ENCODE assay signal across 8 cellular contexts in genomic region chr7:116930156-116930913, GRCh38. TPM values are rescaled to one million over a fixed set of nuclear protein-coding genes. Genes with fewer than 3 reads are reported as not detected.
DNase-seq lines count a peak whose midpoint lies in the region; ATAC-seq, FAIRE-seq and TF ChIP-seq lines count a peak whose summit lies in the region.

No MANE protein-coding gene starts in this region.

- no peak for FAIRE-seq in kidney (lab: Jason Lieb, UNC)

- H3K4me1 ChIP-seq in kidney (ENCODE audit: control insufficient read depth in 1 of 2, insufficient read depth in 1 of 2, low read depth in 1 of 2, low read length in 2 of 2), result peaks cover 0 to 4% of the 10 kb centered on the region in 2 donors

- H3K4me3 ChIP-seq in AG04449 (ENCODE audit: low read depth, low read length), result no peak overlapping the region
- H3K4me3 ChIP-seq in WI38 (ENCODE audit: low read depth, low read length), result no peak overlapping the region
- H3K4me3 ChIP-seq in cardiac fibroblast (replicated peaks in 1 of 2; ENCODE audit: low read depth in 2 of 2, low read length in 2 of 2), result no peak overlapping the region
- H3K4me3 ChIP-seq in kidney (ENCODE audit: low read length in 2 of 2), result no peak overlapping the region

- TF ChIP-seq CTCF in AG04449 (IDR thresholded peaks at IDR 0.05; ENCODE audit: insufficient read depth, low read length, missing control alignments) (peak; percentile 79), WI38 (IDR thresholded peaks at IDR 0.05; ENCODE audit: low read depth, low read length) (peak; percentile 70), cardiac fibroblast (IDR thresholded peaks at IDR 0.05; ENCODE audit: low read depth, low read length) (peak; percentile 82), kidney (IDR thresholded peaks at IDR 0.05; ENCODE audit: borderline replicate concordance, extremely low read depth, insufficient read depth) (peak; percentile 94)

- no peaks in the 10 kb centered on the region for H3K9me3 ChIP-seq in kidney (ENCODE audit: control insufficient read depth in 1 of 2, low read length in 2 of 2)

- intact Hi-C loops in kidney (cut with DNase I), result loop anchor here (5.0 kb wide), 1 partner anchor 197 kb away; no protein-coding TSS in a partner anchor

- no peak for DNase-seq in AG04449 (ENCODE audit: low read depth, low spot score)
- DNase-seq in NCI-H2171 (lab: John Stamatoyannopoulos, UW), result peak; percentile 44
- DNase-seq in cardiac fibroblast (ENCODE audit: low read depth in 2 of 2), result peak; percentile 83 to 86
- DNase-seq in kidney, result peak; percentile 89
- DNase-seq in stimulated activated CD4-positive, alpha-beta T cell treated with anti-CD3 and anti-CD28 coated beads, Interleukin-1b, Interleukin-23, amount 100 ng/mL, for 4 hours (ENCODE audit: low read depth in 2 of 2), result peak; percentile 71

- POLR2A ChIA-PET in AG04449 (lab: Yijun Ruan, JAX), result no interaction called here

- ATAC-seq in GM18858 (IDR thresholded peaks at IDR 0.05; ENCODE audit: unreplicated experiment), result peak; percentile 74
- peak; percentile 88 for ATAC-seq in HG03095 (IDR thresholded peaks at IDR 0.05; ENCODE audit: unreplicated experiment)

- H3K36me3 ChIP-seq in kidney (ENCODE audit: control insufficient read depth in 1 of 2, insufficient read depth in 2 of 2, low read length in 2 of 2), result no peaks in the 10 kb centered on the region

- no peak overlapping the region for H3K27ac ChIP-seq in kidney (ENCODE audit: low read depth in 2 of 2, low read length in 2 of 2)

- no peak overlapping the region for H3K9ac ChIP-seq in kidney (ENCODE audit: low read length in 2 of 2)

- CTCF ChIA-PET in AG04449 (lab: Yijun Ruan, JAX), result interaction anchor here (0.7 to 12.4 kb wide), 34 partner anchors 10 to 295 kb away, joined by 3 to 255 read pairs (median 4); partner anchors contain the start of genes CAPZA2 and ST7

RNA-seq across cellular contexts. Expression of gene ST7, which starts 23.0 kb away (rescaled TPM):
- 21.5 TPM for total RNA-seq in kidney
- polyA plus RNA-seq in kidney (ENCODE audit: insufficient read depth, low read depth, low replicate concordance), result 29.8 TPM
